Comparison of ENCODE assay signal across 15 cellular contexts in genomic region chr14:103524002-103524785, GRCh38. TPM values are rescaled to one million over a fixed set of nuclear protein-coding genes. Genes with fewer than 3 reads are reported as not detected.
DNase-seq lines count a peak whose midpoint lies in the region; ATAC-seq and TF ChIP-seq lines count a peak whose summit lies in the region.
"Had no signal": no experiment of that assay in that cellular context is flagged by ENCODE, and none has a peak within 500 bp of the region (broad histone marks: within the 10 kb centered on the region; RNA-seq: fewer than 3 reads in every experiment).

No MANE protein-coding gene starts in this region.

- ATAC-seq in Right ventricle myocardium superior (ENCODE audit: poor library complexity) (no peak), PC-3 (no peak), left colon (no peak)
- ATAC-seq: foreskin keratinocyte had no signal

- no peaks in the 10 kb centered on the region for H3F3A ChIP-seq in PC-3 (ENCODE audit: low read length, unreplicated experiment)

- DNase-seq in Right ventricle myocardium superior (peak; percentile 42), cardiac septum (ENCODE audit: low spot score) (no peak), PC-3 (no peak), left colon (peak; percentile 49), transverse colon (no peak), tibial artery (no peak), Ammon's horn (ENCODE audit: low spot score) (no peak), retina (no peak)
- DNase-seq: activated CD4-positive, CD25-positive, alpha-beta regulatory T cell; activated T-cell treated with anti-CD3 and anti-CD28 coated beads for 4 hours; adrenal gland; foreskin keratinocyte; NCI-H1436; NCI-H526 treated with DMSO at 0.1 percent for 48 hours; occipital lobe had no signal

- CTCF ChIA-PET in PC-3 (lab: Charles Lee) = no interaction called here

- H3K36me3 ChIP-seq in PC-3 (ENCODE audit: low read depth, low read length) (no peaks in the 10 kb centered on the region), transverse colon (peaks cover 0 to 4% (median 0%) of the 10 kb centered on the region in 4 donors), tibial artery (peaks cover 4 to 7% (median 5%) of the 10 kb centered on the region in 3 donors)
- H3K36me3 ChIP-seq: adrenal gland had no signal

- H3K4me1 ChIP-seq in PC-3 (ENCODE audit: insufficient read depth, low read length) (peaks cover 18% of the 10 kb centered on the region), transverse colon (peaks cover 49 to 78% (median 75%) of the 10 kb centered on the region in 4 donors), tibial artery (peaks cover 0 to 58% (median 46%) of the 10 kb centered on the region in 4 donors)

- no peaks in the 10 kb centered on the region for H3K27me3 ChIP-seq in PC-3 (ENCODE audit: low read length)
- H3K27me3 ChIP-seq in transverse colon = peaks cover 10% of the 10 kb centered on the region
- no peaks in the 10 kb centered on the region for H3K27me3 ChIP-seq in tibial artery
- H3K27me3 ChIP-seq: adrenal gland had no signal

- H3K27ac ChIP-seq in PC-3 (ENCODE audit: low read length) (no peak overlapping the region), transverse colon (peak overlapping the region; percentile 89 to 95 (median 94)), tibial artery (no peak overlapping the region)
- H3K27ac ChIP-seq: foreskin keratinocyte had no signal

- no peak for TF ChIP-seq POLR2A in transverse colon (IDR thresholded peaks at IDR 0.05)

- no peaks in the 10 kb centered on the region for H3K9me3 ChIP-seq in PC-3 (ENCODE audit: low read length)
- H3K9me3 ChIP-seq in transverse colon = no peaks in the 10 kb centered on the region
- no peaks in the 10 kb centered on the region for H3K9me3 ChIP-seq in tibial artery
- H3K9me3 ChIP-seq: adrenal gland had no signal

- intact Hi-C loops in Right ventricle myocardium superior (cut with DNase I) = no loop called here
- intact Hi-C loops in cardiac septum (cut with DNase I) = no loop called here
- intact Hi-C loops in PC-3 (cut with micrococcal nuclease) = no loop called here
- intact Hi-C loops in left colon (cut with DNase I, micrococcal nuclease) = no loop called here
- intact Hi-C loops in transverse colon (cut with DNase I; ENCODE audit: low total_unique reads) = no loop called here
- intact Hi-C loops in tibial artery (cut with DNase I; ENCODE audit: low total_unique reads) = no loop called here

- in situ Hi-C loops in transverse colon (cut with MboI; ENCODE audit: low pct_ligation_motif_present in 1 of 4, low pct_unique_long_range_greater_than_20kb in 1 of 4, low sequenced_read_pairs in 3 of 4) = no loop called here

- H2AFZ ChIP-seq in PC-3 (ENCODE audit: low read length) = no peak overlapping the region

- BruUV-seq in PC-3 (replicated peaks; lab: Mats Ljungman, UMichigan) = no TSS peak

- POLR2A ChIA-PET in PC-3 (lab: Charles Lee; ENCODE audit: unreplicated experiment) = no interaction called here

- H3K79me2 ChIP-seq in PC-3 (ENCODE audit: low read length) = peaks cover 12% of the 10 kb centered on the region

- H3K4me3 ChIP-seq in PC-3 (ENCODE audit: low read length) = no peak overlapping the region
- no peak overlapping the region for H3K4me3 ChIP-seq in transverse colon
- no peak overlapping the region for H3K4me3 ChIP-seq in tibial artery
- H3K4me3 ChIP-seq: adrenal gland had no signal

- peaks cover 7% of the 10 kb centered on the region; the same call in 1 of the 2 replicates for H4K20me1 ChIP-seq in PC-3 (ENCODE audit: low read length)

- no peaks in the 10 kb centered on the region for H3K9me2 ChIP-seq in PC-3 (replicated peaks; ENCODE audit: low read length)

- no peak overlapping the region for H3K4me2 ChIP-seq in PC-3 (ENCODE audit: low read length)

- 40 to 66% methylated on average over 2 to 12 of the region's 12 CpGs for WGBS in transverse colon (ENCODE audit: low coverage in 1 of 2), 2 donors

- no peak overlapping the region for H3K9ac ChIP-seq in PC-3 (ENCODE audit: low read length)

- TF ChIP-seq EP300 in transverse colon (IDR thresholded peaks at IDR 0.05; ENCODE audit: low read depth) = no peak

- TF ChIP-seq CTCF in PC-3 (conservative IDR thresholded peaks at IDR 0.05; ENCODE audit: low read depth, low read length) (0 out of 2 replicates have a peak, but pooled peaks have one; percentile 14), transverse colon (IDR thresholded peaks at IDR 0.05) (no peak), tibial artery (IDR thresholded peaks at IDR 0.05) (no peak)

RNA-seq across cellular contexts. Expression of gene CKB, which starts 1.6 kb away (rescaled TPM):
- total RNA-seq in Right ventricle myocardium superior (702 TPM), cardiac septum (327 TPM), PC-3 (2014; rRNA removed) (299 and 324 TPM in 2 replicates), left colon (1,000 to 10,000 TPM; 1,945 to 3,680 TPM), transverse colon (1,000 to 10,000 TPM in 3 of 4 donors, 100 to 1,000 TPM in 1; 504 to 5,877 (median 3,263) TPM)

RNA-seq across cellular contexts. Expression of gene TRMT61A, which starts 4.8 kb away (rescaled TPM):
- total RNA-seq in Right ventricle myocardium superior = 5.0 TPM
- total RNA-seq in cardiac septum = 5.2 TPM
- 51.2 and 72.9 TPM in 2 replicates for total RNA-seq in PC-3 (2014; rRNA removed)
- total RNA-seq in left colon = 10 to 100 TPM; 10.1 to 10.6 TPM
- total RNA-seq in transverse colon = 10 to 100 TPM; 12.2 to 38.2 (median 14.1) TPM

RNA-seq across cellular contexts. Expression of gene BAG5, which starts 38.3 kb away (rescaled TPM):
- total RNA-seq in Right ventricle myocardium superior (14.3 TPM), cardiac septum (20.1 TPM), PC-3 (2014; rRNA removed) (28.1 and 33.0 TPM in 2 replicates), left colon (10 to 100 TPM; 27.0 to 29.9 TPM), transverse colon (10 to 100 TPM; 10.8 to 26.3 (median 23.9) TPM)

RNA-seq across cellular contexts. Expression of gene COA8, which starts 38.6 kb away (rescaled TPM):
- total RNA-seq in Right ventricle myocardium superior (60.6 TPM), cardiac septum (43.8 TPM), PC-3 (2014; rRNA removed) (52.7 and 62.3 TPM in 2 replicates), left colon (10 to 100 TPM; 27.4 to 33.4 TPM), transverse colon (10 to 100 TPM in 2 of 4 donors, 1 to 10 TPM in 1, not detected in 1; 1.5 to 17.1 (median 15.2) TPM)

Comparison
In these comparisons a context has a peak if more than half of its experiments do, and no peak if none do; other contexts are left out.
1. DNase-seq: peak in Right ventricle myocardium superior (single experiment) and left colon (2 of 2); none in cardiac septum (single experiment), PC-3 (single experiment), transverse colon (single experiment), tibial artery (0 of 2), Ammon's horn (single experiment) and retina (single experiment).
2. H3K27ac ChIP-seq: peak in transverse colon (4 of 4); none in PC-3 (single experiment) and tibial artery (0 of 2).